8 cellular contexts compared by ENCODE assay signal in genomic region chr12:57632898-57633825, GRCh38. TPM values are rescaled to one million over a fixed set of nuclear protein-coding genes. Genes with fewer than 3 reads are reported as not detected.
DNase-seq lines count a peak whose midpoint lies in the region; ATAC-seq and TF ChIP-seq lines count a peak whose summit lies in the region.

Gene B4GALNT1, minus strand, starts transcription at chr12:57633201. Its CDS starts 1,069 bp downstream, at chr12:57632132.

- peaks cover 12% of the 10 kb centered on the region for H3K79me2 ChIP-seq in PC-3 (ENCODE audit: low read length)

- peak; percentile 85 to 90 for TF ChIP-seq CTCF in Caco-2 (IDR thresholded peaks at IDR 0.05; ENCODE audit: insufficient read depth in 1 of 2, low read depth in 1 of 2, low read length in 1 of 2, severe bottlenecking in 1 of 2, unreplicated experiment in 1 of 2)
- TF ChIP-seq CTCF in PC-3 (conservative IDR thresholded peaks at IDR 0.05; ENCODE audit: low read depth, low read length) = peak; percentile 84
- TF ChIP-seq CTCF in fibroblast of pulmonary artery (IDR thresholded peaks at IDR 0.05; ENCODE audit: low read length, missing control alignments) = peak; percentile 64
- peak; percentile 86 for TF ChIP-seq CTCF in nephron progenitor cell (IDR thresholded peaks at IDR 0.05)
- TF ChIP-seq CTCF in thoracic aorta (IDR thresholded peaks at IDR 0.05) = peak; percentile 93

- H3K4me1 ChIP-seq in Caco-2 (no peaks in the 10 kb centered on the region), PC-3 (ENCODE audit: insufficient read depth, low read length) (peaks cover 17% of the 10 kb centered on the region), thoracic aorta (ENCODE audit: control insufficient read depth in 1 of 2, low read depth in 2 of 2) (peaks cover 7 to 17% of the 10 kb centered on the region in 2 donors)

- DNase-seq in Caco-2 (peak in 1 of 2 experiments; percentile 82), HuH-7 (ENCODE audit: low spot score) (peak; percentile 90), PC-3 (peak; percentile 79), fibroblast of pulmonary artery (ENCODE audit: low read depth) (peak; percentile 53), nephron progenitor cell (peak; percentile 86), thoracic aorta (ENCODE audit: low spot score) (no peak)
- DNase-seq in activated T-helper 1 cell treated with anti-CD3 and anti-CD28 coated beads, Interleukin-2, amount 50 U/mL, for 16 hours (ENCODE audit: low read depth in 1 of 2, low spot score in 1 of 2) = peak; percentile 28 to 42

- H3K4me2 ChIP-seq in PC-3 (ENCODE audit: low read length) = peak within 1 kb of the TSS; percentile 99

- H2AFZ ChIP-seq in PC-3 (ENCODE audit: low read length) = peak within 1 kb of the TSS; percentile 98

- H3K36me3 Mint-ChIP-seq in Caco-2 (ENCODE audit: insufficient read depth, unreplicated experiment) (no peaks in the 10 kb centered on the region), nephron progenitor cell (ENCODE audit: low read depth) (no peaks in the 10 kb centered on the region)

- no peak within 1 kb of the TSS for H3K27ac Mint-ChIP-seq in Caco-2 (ENCODE audit: unreplicated experiment)
- H3K27ac Mint-ChIP-seq in nephron progenitor cell = no peak within 1 kb of the TSS

- H4K20me1 ChIP-seq in PC-3 (ENCODE audit: low read length) = no peaks in the 10 kb centered on the region

- H3K9me3 ChIP-seq in Caco-2 (no peaks in the 10 kb centered on the region), PC-3 (ENCODE audit: low read length) (no peaks in the 10 kb centered on the region), thoracic aorta (no peaks in the 10 kb centered on the region)

- CTCF ChIA-PET in Caco-2 (lab: Charles Lee) (interaction anchor here (0.6 to 2.8 kb wide), 11 partner anchors 11 to 420 kb away, joined by 3 to 17 read pairs (median 4); partner anchors contain the start of gene ARHGEF25), PC-3 (lab: Charles Lee) (interaction anchor here (1.0 kb wide), 1 partner anchor 50 kb away, joined by 6 read pairs; no protein-coding TSS in a partner anchor)

- peak within 1 kb of the TSS; percentile 77 for H3K9ac ChIP-seq in PC-3 (ENCODE audit: low read length)

- H3K9me3 Mint-ChIP-seq in Caco-2 (ENCODE audit: unreplicated experiment) (no peaks in the 10 kb centered on the region), nephron progenitor cell (no peaks in the 10 kb centered on the region)

- H3K27me3 Mint-ChIP-seq in Caco-2 (ENCODE audit: insufficient read depth, unreplicated experiment) (no peaks in the 10 kb centered on the region), nephron progenitor cell (ENCODE audit: low read depth, poor library complexity) (peaks cover 98% of the 10 kb centered on the region)

- intact Hi-C loops in Caco-2 (cut with micrococcal nuclease; ENCODE audit: unreplicated experiment) = loop anchor here (2.0 kb wide), 1 partner anchor 60 kb away; no protein-coding TSS in a partner anchor
- intact Hi-C loops in PC-3 (cut with micrococcal nuclease) = loop anchor here (1.0 kb wide), 1 partner anchor 60 kb away; no protein-coding TSS in a partner anchor

- no peaks in the 10 kb centered on the region for H3F3A ChIP-seq in PC-3 (ENCODE audit: low read length, unreplicated experiment)

- peak within 1 kb of the TSS; percentile 49 for H3K4me3 ChIP-seq in Caco-2 (ENCODE audit: low read depth, low read length)
- peak within 1 kb of the TSS; percentile 97 for H3K4me3 ChIP-seq in PC-3 (ENCODE audit: low read length)
- peak within 1 kb of the TSS; percentile 51 for H3K4me3 ChIP-seq in fibroblast of pulmonary artery (replicated peaks; ENCODE audit: low read depth, low read length)
- H3K4me3 ChIP-seq in thoracic aorta = peak within 1 kb of the TSS; percentile 78

- POLR2A ChIA-PET in Caco-2 (lab: Charles Lee) (no interaction called here), PC-3 (lab: Charles Lee; ENCODE audit: unreplicated experiment) (no interaction called here)

- no peaks in the 10 kb centered on the region for H3K27me3 ChIP-seq in Caco-2 (replicated peaks; ENCODE audit: control insufficient read depth, insufficient read depth, low read length)
- no peaks in the 10 kb centered on the region for H3K27me3 ChIP-seq in PC-3 (ENCODE audit: low read length)
- no peaks in the 10 kb centered on the region for H3K27me3 ChIP-seq in thoracic aorta (replicated peaks; ENCODE audit: insufficient read depth)

- H3K36me3 ChIP-seq in Caco-2 (ENCODE audit: control insufficient read depth, insufficient read depth, low read length) (no peaks in the 10 kb centered on the region), PC-3 (ENCODE audit: low read depth, low read length) (no peaks in the 10 kb centered on the region; the same call in 1 of the 2 replicates), thoracic aorta (no peaks in the 10 kb centered on the region)

- no peaks in the 10 kb centered on the region for H3K9me2 ChIP-seq in PC-3 (replicated peaks; ENCODE audit: low read length)

- H3K4me1 Mint-ChIP-seq in Caco-2 (ENCODE audit: low read depth, unreplicated experiment) (peaks cover 5% of the 10 kb centered on the region), nephron progenitor cell (peaks cover 9% of the 10 kb centered on the region)

- peak; percentile 81 for ATAC-seq in GM19467 (IDR thresholded peaks at IDR 0.05; ENCODE audit: unreplicated experiment)
- ATAC-seq in PC-3 = peak; percentile 86
- no peak for ATAC-seq in thoracic aorta (ENCODE audit: insufficient number of reproducible peaks, low FRiP score, low read depth)

- H3K4me3 Mint-ChIP-seq in Caco-2 (ENCODE audit: unreplicated experiment) (peak within 1 kb of the TSS; percentile 49), nephron progenitor cell (peak within 1 kb of the TSS; percentile 68)

- no TSS peak for BruUV-seq in Caco-2 (replicated peaks; lab: Mats Ljungman, UMichigan)
- no TSS peak for BruUV-seq in PC-3 (replicated peaks; lab: Mats Ljungman, UMichigan)

- H3K27ac ChIP-seq in PC-3 (ENCODE audit: low read length) (no peak within 1 kb of the TSS), thoracic aorta (no peak within 1 kb of the TSS)

RNA-seq across cellular contexts. Expression of gene B4GALNT1, which starts in this region (rescaled TPM):
- total RNA-seq in Caco-2 (2022) (4.2 and 5.7 TPM in 2 replicates), PC-3 (2014; rRNA removed) (39.0 and 42.3 TPM in 2 replicates), thoracic aorta (10 to 100 TPM in 1 of 2 donors, 1 to 10 TPM in 1; 4.0 to 11.0 TPM)
